38 cellular contexts compared by ENCODE assay signal in the genomic region with DNA sequence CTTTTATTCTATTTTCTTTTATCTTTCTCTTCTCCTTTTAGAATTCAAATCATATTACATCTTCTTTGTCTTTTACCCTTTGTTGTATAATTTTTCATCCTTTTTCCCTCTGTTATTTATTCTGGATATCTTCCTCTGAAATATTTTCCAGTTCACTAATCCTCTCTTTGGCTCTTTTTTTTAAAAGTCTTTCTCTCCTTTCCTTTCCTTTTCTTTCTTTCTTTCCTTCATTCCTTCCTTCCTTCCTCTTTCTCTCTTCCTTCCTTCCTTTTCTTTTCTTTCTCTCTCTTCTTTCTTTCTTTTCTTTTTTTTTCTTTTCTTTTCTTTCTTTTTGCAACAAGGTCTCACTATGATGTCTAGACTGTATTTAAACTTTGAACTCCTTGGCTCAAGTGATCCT. TPM values are rescaled to one million over a fixed set of nuclear protein-coding genes. Genes with fewer than 3 reads are reported as not detected.
"Had no signal": no experiment of that assay in that cellular context is flagged by ENCODE, and none has a peak within 500 bp of the region (broad histone marks: within the 10 kb centered on the region; RNA-seq: fewer than 3 reads in every experiment).

No MANE protein-coding gene starts in this region.

- H3K4me3 ChIP-seq: adrenal gland, body of pancreas, esophagus muscularis mucosa, gastrocnemius medialis, heart right ventricle, hepatocyte had no signal

- H3K27me3 ChIP-seq: adrenal gland, body of pancreas, gastrocnemius medialis, hepatocyte had no signal

- H2AFZ ChIP-seq: hepatocyte had no signal

- DNase-seq: activated CD4-positive, alpha-beta memory T cell treated with anti-CD3 and anti-CD28 coated beads for 36 hours; activated CD4-positive, alpha-beta T cell treated with anti-CD3 and anti-CD28 coated beads for 36 hours; activated CD4-positive, alpha-beta T cell treated with anti-CD3 and anti-CD28 coated beads, Interleukin-2, amount 10 ng/mL, durations not matched to agents 24 days and 14 days; activated CD4-positive, CD25-positive, alpha-beta regulatory T cell; activated CD4-positive, CD25-positive, alpha-beta regulatory T cell treated with anti-CD3 and anti-CD28 coated beads, Interleukin-2, amount 50 U/mL, for 72 hours; activated CD8-positive, alpha-beta memory T cell treated with anti-CD3 and anti-CD28 coated beads, Interleukin-2, amount 10 ng/mL, durations not matched to agents 7 days and 5 days; activated CD8-positive, alpha-beta memory T cell treated with anti-CD3 and anti-CD28 coated beads, Interleukin-2, amount 50 U/mL, for 4 hours; activated CD8-positive, alpha-beta T cell treated with anti-CD3 and anti-CD28 coated beads, Interleukin-2, amount 10 ng/mL, durations not matched to agents 7 days and 5 days; activated effector memory CD4-positive, alpha-beta T cell treated with anti-CD3 and anti-CD28 coated beads, Interleukin-2, amount 50 U/mL, for 16 hours; activated naive CD4-positive, alpha-beta T cell treated with anti-CD3 and anti-CD28 coated beads for 36 hours; activated naive CD8-positive, alpha-beta T cell treated with anti-CD3 and anti-CD28 coated beads for 36 hours; activated naive CD8-positive, alpha-beta T cell treated with anti-CD3 and anti-CD28 coated beads, Interleukin-2, amount 50 U/mL, for 24 hours; activated T-cell treated with anti-CD3 and anti-CD28 coated beads, Interleukin-2, amount 50 U/mL, for 1 hour; activated T-cell treated with anti-CD3 and anti-CD28 coated beads, Interleukin-2, amount 50 U/mL, for 48 hours; adrenal gland; amygdala; aorta; body of pancreas; caudate nucleus; cortex of kidney; dermis blood vessel endothelial cell; effector CD4-positive, alpha-beta T cell; effector memory CD8-positive, alpha-beta T cell; erythroblast; foreskin keratinocyte; gastrocnemius medialis; glutamatergic neuron; heart right ventricle; T1000; WERI-Rb-1 had no signal

- H3K36me3 Mint-ChIP-seq: activated CD4-positive, alpha-beta memory T cell treated with anti-CD3 and anti-CD28 coated beads for 36 hours; activated CD8-positive, alpha-beta memory T cell treated with anti-CD3 and anti-CD28 coated beads, Interleukin-2, amount 10 ng/mL, durations not matched to agents 7 days and 5 days had no signal

- H3K4me1 ChIP-seq: adrenal gland, body of pancreas, esophagus muscularis mucosa, foreskin keratinocyte, gastrocnemius medialis, heart right ventricle had no signal

- H3K4me1 Mint-ChIP-seq: activated CD4-positive, alpha-beta T cell treated with anti-CD3 and anti-CD28 coated beads for 36 hours; activated CD4-positive, alpha-beta T cell treated with anti-CD3 and anti-CD28 coated beads, Interleukin-2, amount 10 ng/mL, durations not matched to agents 24 days and 14 days; activated CD8-positive, alpha-beta memory T cell treated with anti-CD3 and anti-CD28 coated beads, Interleukin-2, amount 10 ng/mL, durations not matched to agents 7 days and 5 days; activated naive CD4-positive, alpha-beta T cell treated with anti-CD3 and anti-CD28 coated beads, Interleukin-2, amount 50 U/mL, for 24 hours; activated naive CD8-positive, alpha-beta T cell treated with anti-CD3 and anti-CD28 coated beads for 36 hours; activated naive CD8-positive, alpha-beta T cell treated with anti-CD3 and anti-CD28 coated beads, Interleukin-2, amount 50 U/mL, for 24 hours had no signal

- FAIRE-seq: colon had no signal

- H3K36me3 ChIP-seq: adrenal gland, esophagus muscularis mucosa, gastrocnemius medialis, heart right ventricle, WERI-Rb-1 had no signal

- H3K27ac ChIP-seq: adrenal gland, body of pancreas, esophagus muscularis mucosa, foreskin keratinocyte, gastrocnemius medialis, heart right ventricle, hepatocyte, WERI-Rb-1 had no signal

- H3K4me2 ChIP-seq: hepatocyte had no signal

- H3K27ac Mint-ChIP-seq: activated CD4-positive, alpha-beta memory T cell treated with anti-CD3 and anti-CD28 coated beads for 36 hours; activated CD4-positive, alpha-beta T cell treated with anti-CD3 and anti-CD28 coated beads for 36 hours; activated CD4-positive, alpha-beta T cell treated with anti-CD3 and anti-CD28 coated beads, Interleukin-2, amount 10 ng/mL, durations not matched to agents 24 days and 14 days; activated CD8-positive, alpha-beta memory T cell treated with anti-CD3 and anti-CD28 coated beads, Interleukin-2, amount 10 ng/mL, durations not matched to agents 7 days and 5 days; activated CD8-positive, alpha-beta T cell treated with anti-CD3 and anti-CD28 coated beads, Interleukin-2, amount 10 ng/mL, durations not matched to agents 7 days and 5 days; activated naive CD4-positive, alpha-beta T cell treated with anti-CD3 and anti-CD28 coated beads for 36 hours; activated naive CD4-positive, alpha-beta T cell treated with anti-CD3 and anti-CD28 coated beads, Interleukin-2, amount 50 U/mL, for 24 hours; activated naive CD8-positive, alpha-beta T cell treated with anti-CD3 and anti-CD28 coated beads for 36 hours; activated naive CD8-positive, alpha-beta T cell treated with anti-CD3 and anti-CD28 coated beads, Interleukin-2, amount 50 U/mL, for 24 hours; activated T-helper 1 cell treated with anti-CD3 and anti-CD28 coated beads, Interleukin-12 subunit alpha, Interleukin-12 subunit beta, Interleukin-2, Interleukin-4 antibody, amounts not matched to agents 30 ng/mL and 10 ng/mL and 1 ng/mL, durations not matched to agents 14 hours and 24 hours and 36 hours; activated T-helper 2 cell treated with anti-CD3 and anti-CD28 coated beads, Interferon-gamma antibody, Interleukin-2, Interleukin-4, amounts not matched to agents 10 μg/mL and 5 μg/mL and 100 μg/mL, durations not matched to agents 14 hours and 24 hours and 36 hours; effector memory CD8-positive, alpha-beta T cell; T-helper 2 cell treated with Interferon-gamma antibody and Interleukin-4, amounts not matched to agents 5 μg/mL and 100 μg/mL, for 36 hours had no signal

- H3K79me2 ChIP-seq: hepatocyte had no signal

- H3K4me3 Mint-ChIP-seq: activated CD4-positive, alpha-beta memory T cell treated with anti-CD3 and anti-CD28 coated beads for 36 hours; activated CD4-positive, alpha-beta T cell treated with anti-CD3 and anti-CD28 coated beads for 36 hours; activated CD4-positive, alpha-beta T cell treated with anti-CD3 and anti-CD28 coated beads, Interleukin-2, amount 10 ng/mL, durations not matched to agents 24 days and 14 days; activated CD8-positive, alpha-beta memory T cell treated with anti-CD3 and anti-CD28 coated beads, Interleukin-2, amount 10 ng/mL, durations not matched to agents 7 days and 5 days; activated CD8-positive, alpha-beta T cell treated with anti-CD3 and anti-CD28 coated beads, Interleukin-2, amount 10 ng/mL, durations not matched to agents 7 days and 5 days; activated naive CD4-positive, alpha-beta T cell treated with anti-CD3 and anti-CD28 coated beads for 36 hours; activated naive CD4-positive, alpha-beta T cell treated with anti-CD3 and anti-CD28 coated beads, Interleukin-2, amount 50 U/mL, for 24 hours; activated naive CD8-positive, alpha-beta T cell treated with anti-CD3 and anti-CD28 coated beads for 36 hours; activated naive CD8-positive, alpha-beta T cell treated with anti-CD3 and anti-CD28 coated beads, Interleukin-2, amount 50 U/mL, for 24 hours; activated T-helper 1 cell treated with anti-CD3 and anti-CD28 coated beads, Interleukin-12 subunit alpha, Interleukin-12 subunit beta, Interleukin-2, Interleukin-4 antibody, amounts not matched to agents 30 ng/mL and 10 ng/mL and 1 ng/mL, durations not matched to agents 14 hours and 24 hours and 36 hours; effector memory CD8-positive, alpha-beta T cell; T-helper 2 cell treated with Interferon-gamma antibody and Interleukin-4, amounts not matched to agents 5 μg/mL and 100 μg/mL, for 36 hours had no signal

- ATAC-seq: activated CD4-positive, alpha-beta T cell treated with anti-CD3 and anti-CD28 coated beads for 36 hours; activated CD8-positive, alpha-beta memory T cell treated with anti-CD3 and anti-CD28 coated beads, Interleukin-2, amount 10 ng/mL, durations not matched to agents 7 days and 5 days; activated CD8-positive, alpha-beta T cell treated with anti-CD3 and anti-CD28 coated beads, Interleukin-2, amount 10 ng/mL, durations not matched to agents 7 days and 5 days; activated naive CD8-positive, alpha-beta T cell treated with anti-CD3 and anti-CD28 coated beads, Interleukin-2, amount 50 U/mL, for 24 hours; body of pancreas; effector memory CD8-positive, alpha-beta T cell; foreskin keratinocyte; gastrocnemius medialis; heart right ventricle had no signal

- H3K9me3 Mint-ChIP-seq: activated CD4-positive, alpha-beta T cell treated with anti-CD3 and anti-CD28 coated beads, Interleukin-2, amount 10 ng/mL, durations not matched to agents 24 days and 14 days had no signal

- H3K9me3 ChIP-seq: body of pancreas, esophagus muscularis mucosa had no signal

RNA-seq across cellular contexts. Expression of a gene that starts 9.3 kb away (rescaled TPM):
- total RNA-seq: activated CD4-positive, alpha-beta memory T cell treated with anti-CD3 and anti-CD28 coated beads for 36 hours; activated CD4-positive, alpha-beta T cell treated with anti-CD3 and anti-CD28 coated beads for 36 hours; activated CD4-positive, alpha-beta T cell treated with anti-CD3 and anti-CD28 coated beads, Interleukin-2, amount 10 ng/mL, durations not matched to agents 24 days and 14 days; activated CD8-positive, alpha-beta memory T cell treated with anti-CD3 and anti-CD28 coated beads for 36 hours; activated CD8-positive, alpha-beta memory T cell treated with anti-CD3 and anti-CD28 coated beads, Interleukin-2, amount 10 ng/mL, durations not matched to agents 7 days and 5 days; activated CD8-positive, alpha-beta T cell treated with anti-CD3 and anti-CD28 coated beads, Interleukin-2, amount 10 ng/mL, durations not matched to agents 7 days and 5 days; activated naive CD4-positive, alpha-beta T cell treated with anti-CD3 and anti-CD28 coated beads for 36 hours; activated naive CD8-positive, alpha-beta T cell treated with anti-CD3 and anti-CD28 coated beads for 36 hours; activated T-helper 1 cell treated with anti-CD3 and anti-CD28 coated beads, Interleukin-12 subunit alpha, Interleukin-12 subunit beta, Interleukin-2, Interleukin-4 antibody, amounts not matched to agents 30 ng/mL and 10 ng/mL and 1 ng/mL, durations not matched to agents 14 hours and 24 hours and 36 hours; activated T-helper 2 cell treated with anti-CD3 and anti-CD28 coated beads, Interferon-gamma antibody, Interleukin-2, Interleukin-4, amounts not matched to agents 10 μg/mL and 5 μg/mL and 100 μg/mL, durations not matched to agents 14 hours and 24 hours and 36 hours had no signal
